Comparison of ENCODE assay signal across 1 cellular context in genomic region chr1:234605983-234606730, GRCh38.
TF ChIP-seq lines count a peak whose summit lies in the region.

No MANE protein-coding gene starts in this region.

TF ChIP-seq in HEK293, 187 proteins besides CTCF, POLR2A, EP300 and RAD21 (continued from another document):
- TF ChIP-seq PRDM2 (tag by site-specific recombination; IDR thresholded peaks at IDR 0.05; ENCODE audit: borderline replicate concordance) (no peak), OSR2 (tag by site-specific recombination; IDR thresholded peaks at IDR 0.05) (no peak)
